In genomic region chr3:128649264-128649663, GRCh38 we compare ENCODE assay signal across 9 cellular contexts. TPM values are rescaled to one million over a fixed set of nuclear protein-coding genes. Genes with fewer than 3 reads are reported as not detected.
DNase-seq lines count a peak whose midpoint lies in the region; ATAC-seq and TF ChIP-seq lines count a peak whose summit lies in the region.
"Had no signal": no experiment of that assay in that cellular context is flagged by ENCODE, and none has a peak within 500 bp of the region (broad histone marks: within the 10 kb centered on the region; RNA-seq: fewer than 3 reads in every experiment).

No MANE protein-coding gene starts in this region.

- no peaks in the 10 kb centered on the region for H3K9me3 ChIP-seq in iPS-20b (ENCODE audit: insufficient read depth, low read depth, low read length)
- no peaks in the 10 kb centered on the region for H3K9me3 ChIP-seq in thoracic aorta

- peaks cover 15% of the 10 kb centered on the region for H3K36me3 Mint-ChIP-seq in activated CD4-positive, alpha-beta T cell treated with anti-CD3 and anti-CD28 coated beads, Interleukin-2, amount 10 ng/mL, durations not matched to agents 24 days and 14 days (ENCODE audit: low read depth)
- peaks cover 12% of the 10 kb centered on the region for H3K36me3 Mint-ChIP-seq in activated T-helper 1 cell treated with anti-CD3 and anti-CD28 coated beads, Interleukin-12 subunit alpha, Interleukin-12 subunit beta, Interleukin-2, Interleukin-4 antibody, amounts not matched to agents 30 ng/mL and 10 ng/mL and 1 ng/mL, durations not matched to agents 14 hours and 24 hours and 36 hours (ENCODE audit: low read depth)

- no peak for DNase-seq in activated CD4-positive, alpha-beta T cell treated with anti-CD3 and anti-CD28 coated beads, Interleukin-2, amount 10 ng/mL, durations not matched to agents 24 days and 14 days
- DNase-seq in activated CD4-positive, alpha-beta T cell treated with anti-CD3 and anti-CD28 coated beads for 4 hours, result no peak
- DNase-seq in activated T-helper 1 cell treated with anti-CD3 and anti-CD28 coated beads, Interleukin-12 subunit alpha, Interleukin-12 subunit beta, Interleukin-2, Interleukin-4 antibody, amounts not matched to agents 30 ng/mL and 10 ng/mL and 1 ng/mL, durations not matched to agents 14 hours and 24 hours and 36 hours (ENCODE audit: low spot score), result no peak
- DNase-seq in thoracic aorta (ENCODE audit: low spot score) (no peak), A172 (ENCODE audit: low spot score) (no peak)
- DNase-seq: NCI-H2081 treated with DMSO at 0.1 percent for 48 hours had no signal

- peaks cover 7% of the 10 kb centered on the region; the same call in 1 of the 2 replicates for H3K4me1 ChIP-seq in iPS-20b (ENCODE audit: insufficient read depth, low read length)
- peaks cover 8 to 29% of the 10 kb centered on the region in 2 donors for H3K4me1 ChIP-seq in thoracic aorta (ENCODE audit: control insufficient read depth in 1 of 2, low read depth in 2 of 2)

- peak overlapping the region; percentile 92 for H3K27ac Mint-ChIP-seq in activated CD4-positive, alpha-beta T cell treated with anti-CD3 and anti-CD28 coated beads, Interleukin-2, amount 10 ng/mL, durations not matched to agents 24 days and 14 days
- H3K27ac Mint-ChIP-seq in activated T-helper 1 cell treated with anti-CD3 and anti-CD28 coated beads, Interleukin-12 subunit alpha, Interleukin-12 subunit beta, Interleukin-2, Interleukin-4 antibody, amounts not matched to agents 30 ng/mL and 10 ng/mL and 1 ng/mL, durations not matched to agents 14 hours and 24 hours and 36 hours, result peak overlapping the region; percentile 92

- H3K9ac ChIP-seq in iPS-20b (ENCODE audit: low read depth, low read length), result peak overlapping the region; percentile 84

- peak overlapping the region; percentile 86 for H3K4me3 ChIP-seq in iPS-20b (ENCODE audit: low read length)
- H3K4me3 ChIP-seq in thoracic aorta, result peak overlapping the region; percentile 99

- no peaks in the 10 kb centered on the region for H3K27me3 Mint-ChIP-seq in activated CD4-positive, alpha-beta T cell treated with anti-CD3 and anti-CD28 coated beads, Interleukin-2, amount 10 ng/mL, durations not matched to agents 24 days and 14 days
- H3K27me3 Mint-ChIP-seq in activated T-helper 1 cell treated with anti-CD3 and anti-CD28 coated beads, Interleukin-12 subunit alpha, Interleukin-12 subunit beta, Interleukin-2, Interleukin-4 antibody, amounts not matched to agents 30 ng/mL and 10 ng/mL and 1 ng/mL, durations not matched to agents 14 hours and 24 hours and 36 hours (ENCODE audit: insufficient read depth), result no peaks in the 10 kb centered on the region

- TF ChIP-seq CTCF in thoracic aorta (IDR thresholded peaks at IDR 0.05), result no peak

- ATAC-seq in thoracic aorta (ENCODE audit: insufficient number of reproducible peaks, low FRiP score, low read depth) (no peak), GM21360 (IDR thresholded peaks at IDR 0.05; ENCODE audit: unreplicated experiment) (no peak), HG03520 (IDR thresholded peaks at IDR 0.05; ENCODE audit: unreplicated experiment) (no peak)

- peak overlapping the region; percentile 88 for H3K4me3 Mint-ChIP-seq in activated CD4-positive, alpha-beta T cell treated with anti-CD3 and anti-CD28 coated beads, Interleukin-2, amount 10 ng/mL, durations not matched to agents 24 days and 14 days
- H3K4me3 Mint-ChIP-seq in activated T-helper 1 cell treated with anti-CD3 and anti-CD28 coated beads, Interleukin-12 subunit alpha, Interleukin-12 subunit beta, Interleukin-2, Interleukin-4 antibody, amounts not matched to agents 30 ng/mL and 10 ng/mL and 1 ng/mL, durations not matched to agents 14 hours and 24 hours and 36 hours, result peak overlapping the region; percentile 90

- intact Hi-C loops in activated CD4-positive, alpha-beta T cell treated with anti-CD3 and anti-CD28 coated beads, Interleukin-2, amount 10 ng/mL, durations not matched to agents 24 days and 14 days (cut with micrococcal nuclease), result no loop called here
- intact Hi-C loops in activated T-helper 1 cell treated with anti-CD3 and anti-CD28 coated beads, Interleukin-12 subunit alpha, Interleukin-12 subunit beta, Interleukin-2, Interleukin-4 antibody, amounts not matched to agents 30 ng/mL and 10 ng/mL and 1 ng/mL, durations not matched to agents 14 hours and 24 hours and 36 hours (cut with micrococcal nuclease), result loop anchor here (1.0 kb wide), 1 partner anchor 665 kb away; no protein-coding TSS in a partner anchor

- H3K27ac ChIP-seq in iPS-20b (ENCODE audit: low read length) (no peak overlapping the region), thoracic aorta (peak overlapping the region in 1 of 2 donors; percentile 98)

- no peaks in the 10 kb centered on the region for H3K27me3 ChIP-seq in iPS-20b (ENCODE audit: insufficient read depth, low read length)
- H3K27me3 ChIP-seq in thoracic aorta (replicated peaks; ENCODE audit: insufficient read depth), result no peaks in the 10 kb centered on the region

- H3K4me1 Mint-ChIP-seq in activated CD4-positive, alpha-beta T cell treated with anti-CD3 and anti-CD28 coated beads, Interleukin-2, amount 10 ng/mL, durations not matched to agents 24 days and 14 days, result peaks cover 31% of the 10 kb centered on the region
- H3K4me1 Mint-ChIP-seq in activated T-helper 1 cell treated with anti-CD3 and anti-CD28 coated beads, Interleukin-12 subunit alpha, Interleukin-12 subunit beta, Interleukin-2, Interleukin-4 antibody, amounts not matched to agents 30 ng/mL and 10 ng/mL and 1 ng/mL, durations not matched to agents 14 hours and 24 hours and 36 hours (ENCODE audit: low read depth), result peaks cover 25% of the 10 kb centered on the region

- peaks cover 9% of the 10 kb centered on the region for H3K36me3 ChIP-seq in iPS-20b (ENCODE audit: insufficient read depth, low read depth, low read length)
- H3K36me3 ChIP-seq in thoracic aorta, result no peaks in the 10 kb centered on the region

- H3K9me3 Mint-ChIP-seq in activated CD4-positive, alpha-beta T cell treated with anti-CD3 and anti-CD28 coated beads, Interleukin-2, amount 10 ng/mL, durations not matched to agents 24 days and 14 days, result no peaks in the 10 kb centered on the region
- no peaks in the 10 kb centered on the region for H3K9me3 Mint-ChIP-seq in activated T-helper 1 cell treated with anti-CD3 and anti-CD28 coated beads, Interleukin-12 subunit alpha, Interleukin-12 subunit beta, Interleukin-2, Interleukin-4 antibody, amounts not matched to agents 30 ng/mL and 10 ng/mL and 1 ng/mL, durations not matched to agents 14 hours and 24 hours and 36 hours

RNA-seq across cellular contexts. Expression of gene RPN1, which starts 1.4 kb away (rescaled TPM):
- total RNA-seq in activated CD4-positive, alpha-beta T cell treated with anti-CD3 and anti-CD28 coated beads, Interleukin-2, amount 10 ng/mL, durations not matched to agents 24 days and 14 days, result 192 and 194 TPM in 2 replicates
- 190 and 194 TPM in 2 replicates for total RNA-seq in activated T-helper 1 cell treated with anti-CD3 and anti-CD28 coated beads, Interleukin-12 subunit alpha, Interleukin-12 subunit beta, Interleukin-2, Interleukin-4 antibody, amounts not matched to agents 30 ng/mL and 10 ng/mL and 1 ng/mL, durations not matched to agents 14 hours and 24 hours and 36 hours
- total RNA-seq in thoracic aorta, result 100 to 1,000 TPM; 202 to 227 TPM
- total RNA-seq in A172 (2014; rRNA removed; shearing (Covaris generic)), result 407 and 425 TPM in 2 replicates
